28 cellular contexts compared by ENCODE assay signal in the genomic region with DNA sequence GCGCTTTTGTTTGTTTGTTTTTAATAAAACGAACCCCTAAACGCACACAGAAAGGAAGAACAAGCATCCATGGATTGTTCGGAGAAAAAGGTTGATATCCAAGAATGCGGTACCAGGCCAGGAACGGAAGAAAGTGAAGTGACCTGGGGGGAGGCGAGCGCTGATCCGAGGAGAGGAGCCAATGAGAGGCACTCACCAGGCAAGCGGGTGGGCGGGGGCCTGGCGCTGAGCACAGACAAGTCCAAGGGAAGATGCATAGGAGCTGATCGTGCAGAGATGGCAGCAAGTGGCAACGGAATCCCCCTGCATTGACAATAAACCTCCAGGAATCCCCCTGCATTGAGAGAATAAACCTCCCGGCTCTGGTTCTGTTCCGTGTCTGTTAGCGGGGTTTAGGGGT. TPM values are rescaled to one million over a fixed set of nuclear protein-coding genes. Genes with fewer than 3 reads are reported as not detected.
"Had no signal": no experiment of that assay in that cellular context is flagged by ENCODE, and none has a peak within 500 bp of the region (broad histone marks: within the 10 kb centered on the region; RNA-seq: fewer than 3 reads in every experiment).

No MANE protein-coding gene starts in this region.

- DNase-seq: effector CD4-positive, alpha-beta T cell; foreskin fibroblast; left lung; sigmoid colon had no signal

- FAIRE-seq: colon, pancreas had no signal

- H3K27ac ChIP-seq: epithelial cell of prostate, hepatocyte, left lung, lower lobe of right lung, neutrophil, prostate gland, thoracic aorta, vagina had no signal

- H3K36me3 ChIP-seq: gastroesophageal sphincter, heart left ventricle, left lung, lower lobe of right lung, neutrophil, pancreas, prostate gland, right atrium auricular region, sigmoid colon, thoracic aorta, tibial nerve, vagina had no signal

- H3K9me3 ChIP-seq: gastroesophageal sphincter, heart left ventricle, left lung, lower lobe of right lung, neutrophil, pancreas, prostate gland, right atrium auricular region, sigmoid colon, thoracic aorta, tibial nerve, vagina had no signal

- ATAC-seq: esophagus mucosa, gastroesophageal sphincter had no signal

- H3K4me3 ChIP-seq: hepatocyte had no signal

- H3K27me3 ChIP-seq: hepatocyte, pancreas, right atrium auricular region, vagina had no signal

- H3K4me1 ChIP-seq: gastroesophageal sphincter, left lung, lower lobe of right lung, pancreas, prostate gland, right atrium auricular region, sigmoid colon, tibial nerve, vagina had no signal

RNA-seq across cellular contexts. Expression of a gene that starts 8.4 kb away (rescaled TPM):
- total RNA-seq: cerebellum, dorsolateral prefrontal cortex, esophagus mucosa, gastroesophageal sphincter, heart left ventricle, hepatocyte, kidney epithelial cell, left cardiac atrium, left lung, lower lobe of right lung, mononuclear cell, natural killer cell, omental fat pad, pancreas, right atrium auricular region, sigmoid colon, skeletal muscle tissue, thoracic aorta, tibial nerve, ureter, vagina had no signal
- polyA plus RNA-seq: hepatocyte, neural cell, pancreas, sigmoid colon had no signal

RNA-seq across cellular contexts. Expression of a gene that starts 36.9 kb away (rescaled TPM):
- polyA plus RNA-seq: neural cell had no signal
